In the genomic region with DNA sequence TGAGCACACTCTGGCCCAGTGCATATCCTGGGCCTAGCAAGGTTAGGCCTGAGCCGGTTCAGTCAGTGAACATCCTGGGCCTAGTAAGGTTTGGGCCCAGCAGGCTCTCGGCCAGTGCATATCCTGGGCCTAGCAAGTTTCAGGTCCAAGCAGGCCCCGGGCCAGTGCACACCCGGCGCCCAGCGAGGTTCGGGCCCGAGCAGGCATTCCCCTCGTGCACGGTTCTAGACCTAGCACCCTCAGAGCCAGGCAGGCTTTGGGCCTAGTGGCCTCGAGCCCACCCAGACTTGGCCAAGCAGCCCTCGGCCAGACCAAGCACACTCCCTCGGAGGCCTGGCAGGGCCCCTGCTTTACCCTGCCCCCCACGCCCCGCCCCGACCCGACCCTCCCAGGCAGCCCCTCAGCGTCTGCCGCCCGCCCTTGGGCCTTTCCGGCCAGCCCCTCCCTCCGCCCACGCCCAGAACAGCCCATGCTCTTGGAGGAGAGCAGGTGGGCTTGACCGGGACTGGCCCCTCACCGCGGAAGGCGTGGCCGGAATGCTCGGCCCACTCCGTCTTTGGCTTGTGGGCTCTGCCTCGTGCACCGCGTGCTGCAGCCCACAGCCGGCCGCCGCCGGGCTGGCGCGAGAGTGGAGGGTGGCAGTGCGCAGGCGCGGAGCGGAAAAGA, we compare ENCODE assay signal across 1 cellular context.
TF ChIP-seq lines count a peak whose summit lies in the region.

CTCFL (minus strand) TSS at position 630 of the 666 bp plus-strand sequence. CDS start 935 bp downstream, outside the sequence.

TF ChIP-seq in HepG2, 621 proteins besides CTCF, POLR2A, EP300 and RAD21:
- TF ChIP-seq NR2F6 (IDR thresholded peaks at IDR 0.05) (no peak), NR2F6 (CRISPR knock-in tag; IDR thresholded peaks at IDR 0.05) (no peak), ZNF530 (CRISPR knock-in tag; IDR thresholded peaks at IDR 0.05; ENCODE audit: low read depth) (no peak), ARNTL (CRISPR knock-in tag; IDR thresholded peaks at IDR 0.05) (no peak)
- TF ChIP-seq, protein P1, sequence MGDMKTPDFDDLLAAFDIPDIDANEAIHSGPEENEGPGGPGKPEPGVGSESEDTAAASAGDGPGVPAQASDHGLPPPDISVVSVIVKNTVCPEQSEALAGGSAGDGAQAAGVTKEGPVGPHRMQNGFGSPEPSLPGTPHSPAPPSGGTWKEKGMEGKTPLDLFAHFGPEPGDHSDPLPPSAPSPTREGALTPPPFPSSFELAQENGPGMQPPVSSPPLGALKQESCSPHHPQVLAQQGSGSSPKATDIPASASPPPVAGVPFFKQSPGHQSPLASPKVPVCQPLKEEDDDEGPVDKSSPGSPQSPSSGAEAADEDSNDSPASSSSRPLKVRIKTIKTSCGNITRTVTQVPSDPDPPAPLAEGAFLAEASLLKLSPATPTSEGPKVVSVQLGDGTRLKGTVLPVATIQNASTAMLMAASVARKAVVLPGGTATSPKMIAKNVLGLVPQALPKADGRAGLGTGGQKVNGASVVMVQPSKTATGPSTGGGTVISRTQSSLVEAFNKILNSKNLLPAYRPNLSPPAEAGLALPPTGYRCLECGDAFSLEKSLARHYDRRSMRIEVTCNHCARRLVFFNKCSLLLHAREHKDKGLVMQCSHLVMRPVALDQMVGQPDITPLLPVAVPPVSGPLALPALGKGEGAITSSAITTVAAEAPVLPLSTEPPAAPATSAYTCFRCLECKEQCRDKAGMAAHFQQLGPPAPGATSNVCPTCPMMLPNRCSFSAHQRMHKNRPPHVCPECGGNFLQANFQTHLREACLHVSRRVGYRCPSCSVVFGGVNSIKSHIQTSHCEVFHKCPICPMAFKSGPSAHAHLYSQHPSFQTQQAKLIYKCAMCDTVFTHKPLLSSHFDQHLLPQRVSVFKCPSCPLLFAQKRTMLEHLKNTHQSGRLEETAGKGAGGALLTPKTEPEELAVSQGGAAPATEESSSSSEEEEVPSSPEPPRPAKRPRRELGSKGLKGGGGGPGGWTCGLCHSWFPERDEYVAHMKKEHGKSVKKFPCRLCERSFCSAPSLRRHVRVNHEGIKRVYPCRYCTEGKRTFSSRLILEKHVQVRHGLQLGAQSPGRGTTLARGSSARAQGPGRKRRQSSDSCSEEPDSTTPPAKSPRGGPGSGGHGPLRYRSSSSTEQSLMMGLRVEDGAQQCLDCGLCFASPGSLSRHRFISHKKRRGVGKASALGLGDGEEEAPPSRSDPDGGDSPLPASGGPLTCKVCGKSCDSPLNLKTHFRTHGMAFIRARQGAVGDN (CRISPR knock-in tag; IDR thresholded peaks at IDR 0.05), result peak; percentile 26; the same call in 1 of the 2 replicates
- TF ChIP-seq, protein P2, sequence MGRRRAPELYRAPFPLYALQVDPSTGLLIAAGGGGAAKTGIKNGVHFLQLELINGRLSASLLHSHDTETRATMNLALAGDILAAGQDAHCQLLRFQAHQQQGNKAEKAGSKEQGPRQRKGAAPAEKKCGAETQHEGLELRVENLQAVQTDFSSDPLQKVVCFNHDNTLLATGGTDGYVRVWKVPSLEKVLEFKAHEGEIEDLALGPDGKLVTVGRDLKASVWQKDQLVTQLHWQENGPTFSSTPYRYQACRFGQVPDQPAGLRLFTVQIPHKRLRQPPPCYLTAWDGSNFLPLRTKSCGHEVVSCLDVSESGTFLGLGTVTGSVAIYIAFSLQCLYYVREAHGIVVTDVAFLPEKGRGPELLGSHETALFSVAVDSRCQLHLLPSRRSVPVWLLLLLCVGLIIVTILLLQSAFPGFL (CRISPR knock-in tag; IDR thresholded peaks at IDR 0.05), result no peak
